In the genomic region with DNA sequence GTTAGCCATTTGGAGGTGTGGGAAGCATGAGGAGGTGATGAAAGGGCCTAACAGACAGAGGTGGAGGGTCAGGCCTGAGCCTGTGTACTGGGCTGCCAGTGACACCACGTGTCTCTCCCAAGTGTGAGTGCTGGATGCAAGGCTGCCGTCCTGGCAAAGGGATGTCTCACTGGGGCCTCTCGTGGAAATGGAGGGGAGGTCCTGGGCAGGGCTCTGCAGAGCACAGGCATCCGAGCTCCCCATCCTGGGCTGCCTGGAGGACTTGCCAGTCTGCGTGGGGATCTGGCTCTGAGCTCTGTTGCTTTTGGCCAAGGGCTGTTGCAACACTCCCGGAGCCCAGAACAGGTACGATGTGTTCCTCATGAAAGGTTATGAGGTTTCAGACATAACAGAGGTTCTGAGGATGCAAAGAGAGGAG, we compare ENCODE assay signal across 12 cellular contexts.
DNase-seq lines count a peak whose midpoint lies in the region; ATAC-seq and TF ChIP-seq lines count a peak whose summit lies in the region.
"Had no signal": no experiment of that assay in that cellular context is flagged by ENCODE, and none has a peak within 500 bp of the region (broad histone marks: within the 10 kb centered on the region; RNA-seq: fewer than 3 reads in every experiment).

No MANE protein-coding gene starts in this region.

- no peak overlapping the region for H2AFZ ChIP-seq in mesenchymal stem cell (ENCODE audit: low read depth, low read length)

- TF ChIP-seq CTCF in LNCaP clone FGC (IDR thresholded peaks at IDR 0.05; ENCODE audit: control insufficient read depth, extremely low read depth, insufficient read depth) = no peak

- H3K4me3 Mint-ChIP-seq in immature natural killer cell = peak overlapping the region; percentile 72 to 85 (median 81)
- peak overlapping the region in 1 of 2 donors; percentile 36 for H3K4me3 Mint-ChIP-seq in stimulated activated naive B cell treated with anti-CD40 and anti-IgM and Interleukin-4, amounts not matched to agents 10 μg/mL and 1 μg/mL and 100 μg/mL, for 72 hours

- no peak for ATAC-seq in activated naive CD4-positive, alpha-beta T cell treated with anti-CD3 and anti-CD28 coated beads, Interleukin-2, amount 50 U/mL, for 72 hours
- no peak for ATAC-seq in stimulated activated naive B cell treated with anti-CD40 and anti-IgM and Interleukin-4, amounts not matched to agents 10 μg/mL and 1 μg/mL and 100 μg/mL, for 72 hours (replicated peaks)

- H3K4ac ChIP-seq in mesenchymal stem cell (ENCODE audit: low read depth in 1 of 2, low read length in 2 of 2) = no peak overlapping the region

- H3K14ac ChIP-seq in mesenchymal stem cell (ENCODE audit: low read length in 2 of 2) = no peak overlapping the region

- peak overlapping the region; percentile 67 to 96 for H3K27ac Mint-ChIP-seq in activated naive CD4-positive, alpha-beta T cell treated with anti-CD3 and anti-CD28 coated beads, Interleukin-2, amount 50 U/mL, for 72 hours
- H3K27ac Mint-ChIP-seq in immature natural killer cell = peak overlapping the region; percentile 56 to 95 (median 92)
- peak overlapping the region; percentile 91 for H3K27ac Mint-ChIP-seq in stimulated activated naive B cell treated with anti-CD40 and anti-IgM and Interleukin-4, amounts not matched to agents 10 μg/mL and 1 μg/mL and 100 μg/mL, for 72 hours

- H2AK5ac ChIP-seq in mesenchymal stem cell (ENCODE audit: low read length, severe bottlenecking) = no peak overlapping the region

- no peak overlapping the region for H2BK15ac ChIP-seq in mesenchymal stem cell (ENCODE audit: low read depth, poor library complexity, severe bottlenecking)

- H3K9me3 Mint-ChIP-seq in activated naive CD4-positive, alpha-beta T cell treated with anti-CD3 and anti-CD28 coated beads, Interleukin-2, amount 50 U/mL, for 72 hours = no peaks in the 10 kb centered on the region
- H3K9me3 Mint-ChIP-seq in immature natural killer cell = no peaks in the 10 kb centered on the region
- no peaks in the 10 kb centered on the region for H3K9me3 Mint-ChIP-seq in stimulated activated naive B cell treated with anti-CD40 and anti-IgM and Interleukin-4, amounts not matched to agents 10 μg/mL and 1 μg/mL and 100 μg/mL, for 72 hours

- H3K4me3 ChIP-seq in LNCaP clone FGC (ENCODE audit: low read depth, low read length) = no peak overlapping the region
- no peak overlapping the region for H3K4me3 ChIP-seq in mesenchymal stem cell (ENCODE audit: insufficient read depth in 1 of 2, low read depth in 1 of 2, low read length in 2 of 2)

- H4K91ac ChIP-seq in mesenchymal stem cell (ENCODE audit: low read length) = no peak overlapping the region

- no peaks in the 10 kb centered on the region for H3K9me3 ChIP-seq in mesenchymal stem cell (ENCODE audit: control insufficient read depth, low read length)

- no peaks in the 10 kb centered on the region for H3K36me3 Mint-ChIP-seq in activated naive CD4-positive, alpha-beta T cell treated with anti-CD3 and anti-CD28 coated beads, Interleukin-2, amount 50 U/mL, for 72 hours
- peaks cover 0 to 4% (median 0%) of the 10 kb centered on the region in 3 donors for H3K36me3 Mint-ChIP-seq in immature natural killer cell
- peaks cover 2 to 6% of the 10 kb centered on the region in 2 donors for H3K36me3 Mint-ChIP-seq in stimulated activated naive B cell treated with anti-CD40 and anti-IgM and Interleukin-4, amounts not matched to agents 10 μg/mL and 1 μg/mL and 100 μg/mL, for 72 hours

- no peak overlapping the region for H4K8ac ChIP-seq in mesenchymal stem cell (ENCODE audit: low read length)

- H2BK5ac ChIP-seq in mesenchymal stem cell (ENCODE audit: low read depth, low read length, poor library complexity, severe bottlenecking) = no peak overlapping the region

- no peak overlapping the region for H3K4me2 ChIP-seq in mesenchymal stem cell (ENCODE audit: low read length, poor library complexity, severe bottlenecking)

- H3K9ac ChIP-seq in mesenchymal stem cell (ENCODE audit: low read length) = no peak overlapping the region

- peaks cover 0 to under 1% of the 10 kb centered on the region in 2 experiments for H3K36me3 ChIP-seq in mesenchymal stem cell (ENCODE audit: control insufficient read depth in 1 of 2, insufficient read depth in 2 of 2, low read depth in 1 of 2, low read length in 2 of 2)

- H3K18ac ChIP-seq in mesenchymal stem cell (ENCODE audit: low read depth in 1 of 2, low read length in 2 of 2) = peak overlapping the region in 1 of 2 experiments; percentile 31

- H3K4me1 Mint-ChIP-seq in immature natural killer cell = peaks cover 71 to 76% of the 10 kb centered on the region in 2 donors
- H3K4me1 Mint-ChIP-seq in stimulated activated naive B cell treated with anti-CD40 and anti-IgM and Interleukin-4, amounts not matched to agents 10 μg/mL and 1 μg/mL and 100 μg/mL, for 72 hours = peaks cover 52 to 85% of the 10 kb centered on the region in 2 donors

- H2BK12ac ChIP-seq in mesenchymal stem cell (ENCODE audit: low read length in 2 of 2) = no peak overlapping the region

- H3K23ac ChIP-seq in mesenchymal stem cell (ENCODE audit: low read length in 2 of 2) = no peak overlapping the region

- H2BK120ac ChIP-seq in mesenchymal stem cell (ENCODE audit: low read depth, low read length) = no peak overlapping the region

- 88% methylated on average over 7 of the region's 7 CpGs for WGBS in mesenchymal stem cell

- H3K79me1 ChIP-seq in mesenchymal stem cell (replicated peaks; ENCODE audit: low read length, poor library complexity, severe bottlenecking) = peaks cover 42% of the 10 kb centered on the region

- H3K27me3 ChIP-seq in mesenchymal stem cell (ENCODE audit: control insufficient read depth in 1 of 2, insufficient read depth in 1 of 2, low read length in 2 of 2) = no peaks in the 10 kb centered on the region

- peaks cover 0 to 2% (median 1%) of the 10 kb centered on the region in 3 donors for H3K27me3 Mint-ChIP-seq in immature natural killer cell (ENCODE audit: low read depth in 3 of 3)
- H3K27me3 Mint-ChIP-seq in stimulated activated naive B cell treated with anti-CD40 and anti-IgM and Interleukin-4, amounts not matched to agents 10 μg/mL and 1 μg/mL and 100 μg/mL, for 72 hours = no peaks in the 10 kb centered on the region

- DNase-seq in LNCaP clone FGC (ENCODE audit: low read depth) (peak; percentile 42), immature natural killer cell (no peak), RKO (ENCODE audit: low spot score) (no peak), DMS53 treated with DMSO at 0.1 percent for 48 hours (lab: John Stamatoyannopoulos, UW; ENCODE audit: unreplicated experiment) (no peak), A172 (ENCODE audit: low spot score) (no peak), mesenchymal stem cell (no peak)
- no peak for DNase-seq in activated naive CD4-positive, alpha-beta T cell treated with anti-CD3 and anti-CD28 coated beads, Interleukin-2, amount 50 U/mL, for 72 hours (ENCODE audit: low spot score in 2 of 2)
- DNase-seq in stimulated activated naive B cell treated with anti-CD40 and anti-IgM and Interleukin-4, amounts not matched to agents 10 μg/mL and 1 μg/mL and 100 μg/mL, for 72 hours = no peak
- DNase-seq: activated CD4-positive, alpha-beta T cell treated with anti-CD3 and anti-CD28 coated beads, Interleukin-2, amount 50 U/mL, for 4 hours; Calu3; NCI-H1436; NCI-H82 had no signal

- no peak overlapping the region for H3K27ac ChIP-seq in mesenchymal stem cell (ENCODE audit: low read length, poor library complexity, severe bottlenecking)

- H3K4me1 ChIP-seq in mesenchymal stem cell (ENCODE audit: control insufficient read depth, insufficient read depth, low read depth, low read length) = peaks cover 40% of the 10 kb centered on the region
